Comparison of ENCODE assay signal across 8 cellular contexts in genomic region chr18:23503967-23504352, GRCh38. TPM values are rescaled to one million over a fixed set of nuclear protein-coding genes. Genes with fewer than 3 reads are reported as not detected.
DNase-seq lines count a peak whose midpoint lies in the region; ATAC-seq, FAIRE-seq and TF ChIP-seq lines count a peak whose summit lies in the region.

No MANE protein-coding gene starts in this region.

- peak overlapping the region; percentile 96 for H3K4me3 Mint-ChIP-seq in activated naive CD8-positive, alpha-beta T cell treated with anti-CD3 and anti-CD28 coated beads, Interleukin-2, amount 50 U/mL, for 24 hours

- H3K4me1 Mint-ChIP-seq in activated naive CD8-positive, alpha-beta T cell treated with anti-CD3 and anti-CD28 coated beads, Interleukin-2, amount 50 U/mL, for 24 hours = peaks cover 39% of the 10 kb centered on the region

- H2AFZ ChIP-seq in HepG2 (ENCODE audit: low read length) = no peak overlapping the region

- H3K27me3 ChIP-seq in heart left ventricle (no peaks in the 10 kb centered on the region), HepG2 (ENCODE audit: control insufficient read depth in 1 of 2, insufficient read depth in 2 of 2, low read length in 2 of 2) (no peaks in the 10 kb centered on the region), tibial nerve (no peaks in the 10 kb centered on the region)

- DNase-seq in heart left ventricle (no peak), Right ventricle myocardium inferior (ENCODE audit: missing footprints) (no peak), HepG2 (ENCODE audit: low spot score) (no peak), tibial nerve (ENCODE audit: low spot score in 2 of 2) (no peak), NCI-H82 treated with DMSO at 0.1 percent for 48 hours (lab: John Stamatoyannopoulos, UW; ENCODE audit: unreplicated experiment) (no peak), D721Med (ENCODE audit: insufficient read length, low spot score) (no peak)
- DNase-seq in activated naive CD8-positive, alpha-beta T cell treated with anti-CD3 and anti-CD28 coated beads, Interleukin-2, amount 50 U/mL, for 24 hours = no peak

- TF ChIP-seq RAD21 in HepG2 (CRISPR knock-in tag; IDR thresholded peaks at IDR 0.05) = no peak

- intact Hi-C loops in heart left ventricle (cut with DNase I) (loop anchor here in 8 of 10 donors (1.0 to 10.0 kb wide), 8 partner anchors 51 to 369 kb away; partner anchors contain the start of genes NPC1 (in 5 of the 8), RIOK3 (in 3 of the 8) and CABLES1 (in 1 of the 8)), Right ventricle myocardium inferior (cut with DNase I) (loop anchor here (5.0 to 10.0 kb wide), 3 partner anchors 52 to 311 kb away; partner anchors contain the start of genes NPC1 and RIOK3), HepG2 (cut with micrococcal nuclease; ENCODE audit: unreplicated experiment) (no loop called here)

- TF ChIP-seq EP300 in HepG2 (IDR thresholded peaks at IDR 0.05; ENCODE audit: low read depth in 2 of 2, low read length in 2 of 2) (no peak), HepG2 (CRISPR knock-in tag; IDR thresholded peaks at IDR 0.05; ENCODE audit: borderline replicate concordance) (no peak), tibial nerve (IDR thresholded peaks at IDR 0.05) (no peak)

- FAIRE-seq in HepG2 (lab: Jason Lieb, UNC) (no peak), D721Med (lab: Jason Lieb, UNC) (no peak)

- TF ChIP-seq CTCF in heart left ventricle (IDR thresholded peaks at IDR 0.05) (no peak), HepG2 (CRISPR knock-in tag; IDR thresholded peaks at IDR 0.05) (no peak), tibial nerve (IDR thresholded peaks at IDR 0.05) (no peak), D721Med (IDR thresholded peaks at IDR 0.05; ENCODE audit: insufficient read depth, missing control alignments) (no peak)

- H3K36me3 Mint-ChIP-seq in activated naive CD8-positive, alpha-beta T cell treated with anti-CD3 and anti-CD28 coated beads, Interleukin-2, amount 50 U/mL, for 24 hours (ENCODE audit: low read depth) = peaks cover 12% of the 10 kb centered on the region

- ATAC-seq in heart left ventricle (no peak), Right ventricle myocardium inferior (no peak), HepG2 (no peak), HG02763 (IDR thresholded peaks at IDR 0.05; ENCODE audit: unreplicated experiment) (no peak)
- no peak for ATAC-seq in activated naive CD8-positive, alpha-beta T cell treated with anti-CD3 and anti-CD28 coated beads, Interleukin-2, amount 50 U/mL, for 24 hours

- peaks cover 9% of the 10 kb centered on the region for H3K79me2 ChIP-seq in HepG2 (ENCODE audit: insufficient read depth, low read length)

- peak overlapping the region; percentile 81 to 100 (median 98) for H3K4me3 ChIP-seq in heart left ventricle
- peak overlapping the region; percentile 78 to 87 (median 82) for H3K4me3 ChIP-seq in HepG2 (replicated peaks in 1 of 3; ENCODE audit: insufficient read depth in 1 of 3, low read depth in 2 of 3, low read length in 3 of 3)
- H3K4me3 ChIP-seq in tibial nerve = peak overlapping the region; percentile 57 to 95 (median 82)

- H3K9me3 Mint-ChIP-seq in activated naive CD8-positive, alpha-beta T cell treated with anti-CD3 and anti-CD28 coated beads, Interleukin-2, amount 50 U/mL, for 24 hours = no peaks in the 10 kb centered on the region

- peak overlapping the region; percentile 79 for H3K9ac ChIP-seq in HepG2 (ENCODE audit: insufficient read depth, low read depth, low read length)

- in situ Hi-C loops in HepG2 (cut with HindIII; ENCODE audit: extremely low pct_ligation_motif_present, low pct_unique_long_range_greater_than_20kb) = no loop called here

- POLR2A ChIA-PET in HepG2 (lab: Yijun Ruan, JAX) = interaction anchor here (1.1 to 1.6 kb wide), 3 partner anchors 16 to 81 kb away, joined by 3 to 6 read pairs (median 3); partner anchors contain the start of gene NPC1

- no TSS peak for BruUV-seq in HepG2 (replicated peaks; lab: Mats Ljungman, UMichigan)

- CTCF ChIA-PET in HepG2 (lab: Yijun Ruan, JAX; ENCODE audit: low intra/inter-chr PET ratio, low total read pairs) = no interaction called here

- H3K9me3 ChIP-seq in heart left ventricle (no peaks in the 10 kb centered on the region), HepG2 (ENCODE audit: low read length) (no peaks in the 10 kb centered on the region), tibial nerve (no peaks in the 10 kb centered on the region)

- H3K36me3 ChIP-seq in heart left ventricle (peaks cover 0 to 30% (median 22%) of the 10 kb centered on the region in 9 donors), HepG2 (replicated peaks in 1 of 2; ENCODE audit: control insufficient read depth in 1 of 2, insufficient read depth in 2 of 2, low read length in 2 of 2) (peaks cover 0 to 20% of the 10 kb centered on the region in 2 experiments), tibial nerve (peaks cover 0 to 11% (median 5%) of the 10 kb centered on the region in 3 donors)

- no peaks in the 10 kb centered on the region for H4K20me1 ChIP-seq in HepG2 (ENCODE audit: insufficient read depth, low read length)

- peak overlapping the region; percentile 90 for H3K27ac Mint-ChIP-seq in activated naive CD8-positive, alpha-beta T cell treated with anti-CD3 and anti-CD28 coated beads, Interleukin-2, amount 50 U/mL, for 24 hours

- H3K4me1 ChIP-seq in heart left ventricle = peaks cover 0 to 36% (median 23%) of the 10 kb centered on the region in 12 donors
- peaks cover 34% of the 10 kb centered on the region for H3K4me1 ChIP-seq in HepG2 (ENCODE audit: insufficient read depth, low read length)
- H3K4me1 ChIP-seq in tibial nerve = peaks cover 0 to 39% (median 21%) of the 10 kb centered on the region in 4 donors

- no peak for TF ChIP-seq POLR2A in heart left ventricle (IDR thresholded peaks at IDR 0.05)
- TF ChIP-seq POLR2A in HepG2 (IDR thresholded peaks at IDR 0.05; ENCODE audit: insufficient read depth in 1 of 2, low read depth in 2 of 2, low read length in 2 of 2) = no peak
- TF ChIP-seq POLR2A in tibial nerve (IDR thresholded peaks at IDR 0.05) = no peak

- 2 to 6% (median 4%) methylated on average over 21 of the region's 21 CpGs for WGBS in heart left ventricle, 4 donors
- WGBS in HepG2 (ENCODE audit: low lambda C conversion rate) = 2% methylated on average over 21 of the region's 21 CpGs
- 3 to 4% methylated on average over 21 of the region's 21 CpGs for WGBS in tibial nerve, 2 donors

- no peaks in the 10 kb centered on the region for H3K27me3 Mint-ChIP-seq in activated naive CD8-positive, alpha-beta T cell treated with anti-CD3 and anti-CD28 coated beads, Interleukin-2, amount 50 U/mL, for 24 hours

- H3K27ac ChIP-seq in heart left ventricle = peak overlapping the region in 10 of 12 donors; percentile 85 to 96 (median 90)
- peak overlapping the region; percentile 43 for H3K27ac ChIP-seq in HepG2 (ENCODE audit: extremely low read length, insufficient read depth, low read length)
- peak overlapping the region; percentile 81 to 97 (median 90) for H3K27ac ChIP-seq in tibial nerve

- peak overlapping the region; percentile 84 for H3K4me2 ChIP-seq in HepG2 (ENCODE audit: low read depth, low read length)

RNA-seq across cellular contexts. Expression of gene RMC1, which starts 0.6 kb away (rescaled TPM):
- total RNA-seq in heart left ventricle (10 to 100 TPM; 12.2 to 24.2 (median 17.3) TPM), Right ventricle myocardium inferior (13.0 TPM), HepG2 (2016; rRNA removed; fragmentation: Illumina TruSeq; extraction: Trizol) (19.5 and 19.9 TPM in 2 replicates), tibial nerve (10 to 100 TPM; 17.3 to 32.4 (median 18.3) TPM)
- polyA plus RNA-seq in heart left ventricle (10 to 100 TPM; 24.9 to 27.8 TPM), HepG2 (2011; rRNA removed) (8.2 and 9.4 TPM in 2 replicates)
- 9.4 and 11.1 TPM in 2 replicates for total RNA-seq in HepG2 (2016; cell fraction: cytosol; rRNA removed; fragmentation: Illumina TruSeq; extraction: Trizol; ENCODE audit: low read depth)
- 17.0 and 23.9 TPM in 2 replicates for total RNA-seq in HepG2 (2016; cell fraction: insoluble cytoplasmic fraction; rRNA removed; fragmentation: Illumina TruSeq; extraction: Trizol)
- 12.8 and 14.0 TPM in 2 replicates for total RNA-seq in HepG2 (2016; cell fraction: membrane; rRNA removed; fragmentation: Illumina TruSeq; extraction: Trizol)
- total RNA-seq in HepG2 (2016; cell fraction: nucleus; rRNA removed; fragmentation: Illumina TruSeq; extraction: Trizol) = 17.5 and 19.2 TPM in 2 replicates
- polyA plus RNA-seq in HepG2 (2011; cell fraction: cytosol; rRNA removed) = 5.9 and 8.7 TPM in 2 replicates
- polyA plus RNA-seq in HepG2 (2011; cell fraction: nucleus; rRNA removed) = 21.6 and 24.9 TPM in 2 replicates
- 11.0 TPM in 2 replicates for polyA plus RNA-seq in HepG2 (2012)
- 4.5 and 5.7 TPM in 2 replicates for polyA plus RNA-seq in HepG2 (2016; cell fraction: cytosol; fragmentation: Illumina TruSeq; extraction: Trizol; ENCODE audit: low read depth)
- polyA plus RNA-seq in HepG2 (2016; cell fraction: insoluble cytoplasmic fraction; fragmentation: Illumina TruSeq; extraction: Trizol; ENCODE audit: low read depth) = 16.4 and 20.9 TPM in 2 replicates
- polyA plus RNA-seq in HepG2 (2016; cell fraction: membrane; fragmentation: Illumina TruSeq; extraction: Trizol; ENCODE audit: low read depth) = 7.0 and 8.7 TPM in 2 replicates
- polyA plus RNA-seq in HepG2 (2016; cell fraction: nucleus; fragmentation: Illumina TruSeq; extraction: Trizol; ENCODE audit: insufficient read depth, low read depth) = 28.4 and 31.5 TPM in 2 replicates
- 5.1 and 13.8 TPM in 2 replicates for polyA minus RNA-seq in HepG2 (2011; rRNA and poly(A)+ RNA removed; ENCODE audit: low replicate concordance)
- 5.4 and 7.3 TPM in 2 replicates for polyA minus RNA-seq in HepG2 (2011; cell fraction: cytosol; rRNA and poly(A)+ RNA removed)
- polyA minus RNA-seq in HepG2 (2011; cell fraction: nucleus; rRNA and poly(A)+ RNA removed) = 12.6 and 17.2 TPM in 2 replicates

RNA-seq across cellular contexts. Expression of gene RIOK3, which starts 50.9 kb away (rescaled TPM):
- total RNA-seq in heart left ventricle (10 to 100 TPM; 43.4 to 76.2 (median 51.1) TPM), Right ventricle myocardium inferior (49.3 TPM), HepG2 (2016; rRNA removed; fragmentation: Illumina TruSeq; extraction: Trizol) (36.0 and 39.6 TPM in 2 replicates), tibial nerve (10 to 100 TPM; 57.9 to 69.5 (median 61.4) TPM)
- polyA plus RNA-seq in heart left ventricle (10 to 100 TPM; 32.3 to 57.9 TPM), HepG2 (2011; rRNA removed) (23.6 and 26.7 TPM in 2 replicates)
- total RNA-seq in HepG2 (2016; cell fraction: cytosol; rRNA removed; fragmentation: Illumina TruSeq; extraction: Trizol; ENCODE audit: low read depth) = 6.9 and 9.8 TPM in 2 replicates
- total RNA-seq in HepG2 (2016; cell fraction: insoluble cytoplasmic fraction; rRNA removed; fragmentation: Illumina TruSeq; extraction: Trizol) = 32.9 and 46.7 TPM in 2 replicates
- 21.9 and 25.6 TPM in 2 replicates for total RNA-seq in HepG2 (2016; cell fraction: membrane; rRNA removed; fragmentation: Illumina TruSeq; extraction: Trizol)
- total RNA-seq in HepG2 (2016; cell fraction: nucleus; rRNA removed; fragmentation: Illumina TruSeq; extraction: Trizol) = 19.5 and 24.2 TPM in 2 replicates
- polyA plus RNA-seq in HepG2 (2011; cell fraction: cytosol; rRNA removed) = 15.6 and 17.2 TPM in 2 replicates
- 26.4 and 26.9 TPM in 2 replicates for polyA plus RNA-seq in HepG2 (2011; cell fraction: nucleus; rRNA removed)
- polyA plus RNA-seq in HepG2 (2012) = 41.9 and 63.6 TPM in 2 replicates
- polyA plus RNA-seq in HepG2 (2016; cell fraction: cytosol; fragmentation: Illumina TruSeq; extraction: Trizol; ENCODE audit: low read depth) = 5.8 and 6.0 TPM in 2 replicates
- polyA plus RNA-seq in HepG2 (2016; cell fraction: insoluble cytoplasmic fraction; fragmentation: Illumina TruSeq; extraction: Trizol; ENCODE audit: low read depth) = 25.1 and 25.8 TPM in 2 replicates
- polyA plus RNA-seq in HepG2 (2016; cell fraction: membrane; fragmentation: Illumina TruSeq; extraction: Trizol; ENCODE audit: low read depth) = 11.3 and 11.7 TPM in 2 replicates
- 29.2 and 33.3 TPM in 2 replicates for polyA plus RNA-seq in HepG2 (2016; cell fraction: nucleus; fragmentation: Illumina TruSeq; extraction: Trizol; ENCODE audit: insufficient read depth, low read depth)
- polyA minus RNA-seq in HepG2 (2011; rRNA and poly(A)+ RNA removed; ENCODE audit: low replicate concordance) = 14.2 and 29.8 TPM in 2 replicates
- polyA minus RNA-seq in HepG2 (2011; cell fraction: cytosol; rRNA and poly(A)+ RNA removed) = 44.8 and 47.5 TPM in 2 replicates
- polyA minus RNA-seq in HepG2 (2011; cell fraction: nucleus; rRNA and poly(A)+ RNA removed) = 35.3 and 56.2 TPM in 2 replicates
